Comparison of ENCODE assay signal across 2 cellular contexts in the genomic region with DNA sequence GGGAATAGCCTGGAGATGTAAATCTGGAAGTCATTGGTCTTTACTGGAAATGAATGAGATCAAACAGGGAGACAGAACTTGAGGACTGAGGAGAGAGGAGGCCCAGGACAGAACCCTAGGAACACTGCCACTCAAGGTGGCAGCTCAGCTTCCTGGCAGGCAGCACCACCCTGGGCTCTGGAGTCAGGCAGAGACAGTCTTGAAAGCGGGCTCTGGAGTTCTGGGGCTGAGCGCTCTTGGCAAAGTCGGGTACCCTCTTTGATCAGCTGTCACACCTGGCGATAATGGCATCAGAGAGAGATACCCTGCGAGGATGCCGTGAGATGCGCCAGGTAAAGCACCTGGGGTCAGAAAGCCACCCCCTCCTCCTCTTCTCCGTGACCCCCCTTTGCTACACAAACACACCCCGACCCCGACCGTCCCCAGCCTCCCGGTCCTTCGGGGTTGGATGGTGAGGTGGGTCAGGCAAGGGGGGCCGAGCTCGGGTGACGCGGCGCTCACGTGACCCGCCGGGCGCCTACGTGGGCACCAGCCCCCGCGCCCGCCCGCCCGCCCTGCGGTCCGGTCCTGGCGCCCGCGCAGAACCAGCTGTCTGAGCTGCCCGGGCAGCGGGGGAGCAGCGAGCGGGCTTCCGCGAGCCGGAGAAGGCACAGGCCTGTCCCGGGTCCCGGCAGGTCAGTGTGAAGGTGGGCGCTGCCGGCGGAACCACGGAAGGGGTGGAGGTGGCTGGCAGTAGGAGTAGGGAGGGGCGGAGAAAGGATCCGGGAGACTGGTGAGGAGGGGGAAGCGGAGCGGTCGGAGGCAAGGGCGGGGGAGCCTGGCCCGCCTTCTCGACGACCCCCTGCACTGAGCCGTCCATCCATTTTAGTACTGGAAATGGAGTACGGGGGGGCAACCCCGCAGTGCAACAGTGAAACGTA.
TF ChIP-seq lines count a peak whose summit lies in the region.

TSS of gene TCEAL3 (plus strand) at position 579 of the 920 bp plus-strand sequence. CDS start 1,102 bp downstream, outside the sequence.

TF ChIP-seq in liver, 16 proteins besides CTCF, POLR2A, EP300 and RAD21:
- TF ChIP-seq JUND (IDR thresholded peaks at IDR 0.05), result no peak
- no peak for TF ChIP-seq EGR1 (IDR thresholded peaks at IDR 0.05; ENCODE audit: low read depth in 2 of 2)
- TF ChIP-seq, protein P1, sequence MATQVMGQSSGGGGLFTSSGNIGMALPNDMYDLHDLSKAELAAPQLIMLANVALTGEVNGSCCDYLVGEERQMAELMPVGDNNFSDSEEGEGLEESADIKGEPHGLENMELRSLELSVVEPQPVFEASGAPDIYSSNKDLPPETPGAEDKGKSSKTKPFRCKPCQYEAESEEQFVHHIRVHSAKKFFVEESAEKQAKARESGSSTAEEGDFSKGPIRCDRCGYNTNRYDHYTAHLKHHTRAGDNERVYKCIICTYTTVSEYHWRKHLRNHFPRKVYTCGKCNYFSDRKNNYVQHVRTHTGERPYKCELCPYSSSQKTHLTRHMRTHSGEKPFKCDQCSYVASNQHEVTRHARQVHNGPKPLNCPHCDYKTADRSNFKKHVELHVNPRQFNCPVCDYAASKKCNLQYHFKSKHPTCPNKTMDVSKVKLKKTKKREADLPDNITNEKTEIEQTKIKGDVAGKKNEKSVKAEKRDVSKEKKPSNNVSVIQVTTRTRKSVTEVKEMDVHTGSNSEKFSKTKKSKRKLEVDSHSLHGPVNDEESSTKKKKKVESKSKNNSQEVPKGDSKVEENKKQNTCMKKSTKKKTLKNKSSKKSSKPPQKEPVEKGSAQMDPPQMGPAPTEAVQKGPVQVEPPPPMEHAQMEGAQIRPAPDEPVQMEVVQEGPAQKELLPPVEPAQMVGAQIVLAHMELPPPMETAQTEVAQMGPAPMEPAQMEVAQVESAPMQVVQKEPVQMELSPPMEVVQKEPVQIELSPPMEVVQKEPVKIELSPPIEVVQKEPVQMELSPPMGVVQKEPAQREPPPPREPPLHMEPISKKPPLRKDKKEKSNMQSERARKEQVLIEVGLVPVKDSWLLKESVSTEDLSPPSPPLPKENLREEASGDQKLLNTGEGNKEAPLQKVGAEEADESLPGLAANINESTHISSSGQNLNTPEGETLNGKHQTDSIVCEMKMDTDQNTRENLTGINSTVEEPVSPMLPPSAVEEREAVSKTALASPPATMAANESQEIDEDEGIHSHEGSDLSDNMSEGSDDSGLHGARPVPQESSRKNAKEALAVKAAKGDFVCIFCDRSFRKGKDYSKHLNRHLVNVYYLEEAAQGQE (IDR thresholded peaks at IDR 0.05), result no peak
- TF ChIP-seq GABPA (IDR thresholded peaks at IDR 0.05 in 1 of 2, conservative IDR thresholded peaks at IDR 0.05 in 1 of 2), result no peak
- TF ChIP-seq, protein P2, sequence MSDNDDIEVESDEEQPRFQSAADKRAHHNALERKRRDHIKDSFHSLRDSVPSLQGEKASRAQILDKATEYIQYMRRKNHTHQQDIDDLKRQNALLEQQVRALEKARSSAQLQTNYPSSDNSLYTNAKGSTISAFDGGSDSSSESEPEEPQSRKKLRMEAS (IDR thresholded peaks at IDR 0.05), result no peak
- TF ChIP-seq FOXA2 (IDR thresholded peaks at IDR 0.05), result no peak
- TF ChIP-seq TAF1 (conservative IDR thresholded peaks at IDR 0.05), result no peak
- TF ChIP-seq FOXA1 (IDR thresholded peaks at IDR 0.05), result no peak
- TF ChIP-seq YY1 (IDR thresholded peaks at IDR 0.05), result no peak
- TF ChIP-seq, protein P3, sequence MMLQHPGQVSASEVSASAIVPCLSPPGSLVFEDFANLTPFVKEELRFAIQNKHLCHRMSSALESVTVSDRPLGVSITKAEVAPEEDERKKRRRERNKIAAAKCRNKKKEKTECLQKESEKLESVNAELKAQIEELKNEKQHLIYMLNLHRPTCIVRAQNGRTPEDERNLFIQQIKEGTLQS (IDR thresholded peaks at IDR 0.05), result no peak
- no peak for TF ChIP-seq NR2F2 (IDR thresholded peaks at IDR 0.05)
- TF ChIP-seq RXRA (IDR thresholded peaks at IDR 0.05), result no peak
- no peak for TF ChIP-seq ZBTB33 (IDR thresholded peaks at IDR 0.05)

TF ChIP-seq in HepG2, 621 proteins besides CTCF, POLR2A, EP300 and RAD21:
- TF ChIP-seq, protein P4, sequence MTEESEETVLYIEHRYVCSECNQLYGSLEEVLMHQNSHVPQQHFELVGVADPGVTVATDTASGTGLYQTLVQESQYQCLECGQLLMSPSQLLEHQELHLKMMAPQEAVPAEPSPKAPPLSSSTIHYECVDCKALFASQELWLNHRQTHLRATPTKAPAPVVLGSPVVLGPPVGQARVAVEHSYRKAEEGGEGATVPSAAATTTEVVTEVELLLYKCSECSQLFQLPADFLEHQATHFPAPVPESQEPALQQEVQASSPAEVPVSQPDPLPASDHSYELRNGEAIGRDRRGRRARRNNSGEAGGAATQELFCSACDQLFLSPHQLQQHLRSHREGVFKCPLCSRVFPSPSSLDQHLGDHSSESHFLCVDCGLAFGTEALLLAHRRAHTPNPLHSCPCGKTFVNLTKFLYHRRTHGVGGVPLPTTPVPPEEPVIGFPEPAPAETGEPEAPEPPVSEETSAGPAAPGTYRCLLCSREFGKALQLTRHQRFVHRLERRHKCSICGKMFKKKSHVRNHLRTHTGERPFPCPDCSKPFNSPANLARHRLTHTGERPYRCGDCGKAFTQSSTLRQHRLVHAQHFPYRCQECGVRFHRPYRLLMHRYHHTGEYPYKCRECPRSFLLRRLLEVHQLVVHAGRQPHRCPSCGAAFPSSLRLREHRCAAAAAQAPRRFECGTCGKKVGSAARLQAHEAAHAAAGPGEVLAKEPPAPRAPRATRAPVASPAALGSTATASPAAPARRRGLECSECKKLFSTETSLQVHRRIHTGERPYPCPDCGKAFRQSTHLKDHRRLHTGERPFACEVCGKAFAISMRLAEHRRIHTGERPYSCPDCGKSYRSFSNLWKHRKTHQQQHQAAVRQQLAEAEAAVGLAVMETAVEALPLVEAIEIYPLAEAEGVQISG (CRISPR knock-in tag; IDR thresholded peaks at IDR 0.05), result no peak
- no peak for TF ChIP-seq ZNF468 (CRISPR knock-in tag; IDR thresholded peaks at IDR 0.05)
- no peak for TF ChIP-seq ZNF576 (CRISPR knock-in tag; IDR thresholded peaks at IDR 0.05)
- no peak for TF ChIP-seq HNF4A (CRISPR knock-in tag; IDR thresholded peaks at IDR 0.05)
- TF ChIP-seq, protein P5, sequence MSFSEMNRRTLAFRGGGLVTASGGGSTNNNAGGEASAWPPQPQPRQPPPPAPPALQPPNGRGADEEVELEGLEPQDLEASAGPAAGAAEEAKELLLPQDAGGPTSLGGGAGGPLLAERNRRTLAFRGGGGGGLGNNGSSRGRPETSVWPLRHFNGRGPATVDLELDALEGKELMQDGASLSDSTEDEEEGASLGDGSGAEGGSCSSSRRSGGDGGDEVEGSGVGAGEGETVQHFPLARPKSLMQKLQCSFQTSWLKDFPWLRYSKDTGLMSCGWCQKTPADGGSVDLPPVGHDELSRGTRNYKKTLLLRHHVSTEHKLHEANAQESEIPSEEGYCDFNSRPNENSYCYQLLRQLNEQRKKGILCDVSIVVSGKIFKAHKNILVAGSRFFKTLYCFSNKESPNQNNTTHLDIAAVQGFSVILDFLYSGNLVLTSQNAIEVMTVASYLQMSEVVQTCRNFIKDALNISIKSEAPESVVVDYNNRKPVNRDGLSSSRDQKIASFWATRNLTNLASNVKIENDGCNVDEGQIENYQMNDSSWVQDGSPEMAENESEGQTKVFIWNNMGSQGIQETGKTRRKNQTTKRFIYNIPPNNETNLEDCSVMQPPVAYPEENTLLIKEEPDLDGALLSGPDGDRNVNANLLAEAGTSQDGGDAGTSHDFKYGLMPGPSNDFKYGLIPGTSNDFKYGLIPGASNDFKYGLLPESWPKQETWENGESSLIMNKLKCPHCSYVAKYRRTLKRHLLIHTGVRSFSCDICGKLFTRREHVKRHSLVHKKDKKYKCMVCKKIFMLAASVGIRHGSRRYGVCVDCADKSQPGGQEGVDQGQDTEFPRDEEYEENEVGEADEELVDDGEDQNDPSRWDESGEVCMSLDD (CRISPR knock-in tag; IDR thresholded peaks at IDR 0.05; ENCODE audit: borderline replicate concordance), result no peak
- no peak for TF ChIP-seq BCL6 (CRISPR knock-in tag; IDR thresholded peaks at IDR 0.05)
- no peak for TF ChIP-seq RERE (CRISPR knock-in tag; IDR thresholded peaks at IDR 0.05; ENCODE audit: low read depth)
- no peak for TF ChIP-seq SMARCC2 (IDR thresholded peaks at IDR 0.05)
- no peak for TF ChIP-seq LBX2 (CRISPR knock-in tag; IDR thresholded peaks at IDR 0.05; ENCODE audit: borderline replicate concordance)
- no peak for TF ChIP-seq ZKSCAN5 (CRISPR knock-in tag; IDR thresholded peaks at IDR 0.05)
- no peak for TF ChIP-seq TFDP1 (CRISPR knock-in tag; IDR thresholded peaks at IDR 0.05; ENCODE audit: borderline replicate concordance)
- TF ChIP-seq ZNF605 (CRISPR knock-in tag; IDR thresholded peaks at IDR 0.05), result no peak
- no peak for TF ChIP-seq PLRG1 (conservative IDR thresholded peaks at IDR 0.05)
